ENCODE assay signal across 22 cellular contexts in genomic region chr3:69882560-69882959, GRCh38.
A peak's percentile ranks its signal among the peaks of the same experiment; 100 is the strongest.
DNase-seq lines count a peak whose midpoint lies in the region; ATAC-seq, FAIRE-seq and TF ChIP-seq lines count a peak whose summit lies in the region.
"Had no signal": no experiment of that assay in that cellular context is flagged by ENCODE, and none has a peak within 500 bp of the region (broad histone marks: within the 10 kb centered on the region; RNA-seq: fewer than 3 reads in every experiment).

No MANE protein-coding gene starts in this region.

- H3K36me3 ChIP-seq in kidney epithelial cell (ENCODE audit: control insufficient read depth, insufficient read depth, low read length), result no peaks in the 10 kb centered on the region
- no peaks in the 10 kb centered on the region for H3K36me3 ChIP-seq in neural progenitor cell
- H3K36me3 ChIP-seq: BE2C, HAP-1 had no signal

- H3K4me1 Mint-ChIP-seq in neural progenitor cell (peaks cover 4% of the 10 kb centered on the region), WTC11 (peaks cover 19% of the 10 kb centered on the region)
- H3K4me1 Mint-ChIP-seq: CD4-positive, CD25-positive, alpha-beta regulatory T cell; CD8-positive, alpha-beta memory T cell had no signal

- H3K36me3 Mint-ChIP-seq in neural progenitor cell (no peaks in the 10 kb centered on the region), WTC11 (no peaks in the 10 kb centered on the region)
- H3K36me3 Mint-ChIP-seq in activated naive CD4-positive, alpha-beta T cell treated with anti-CD3 and anti-CD28 coated beads, Interleukin-2, amount 50 U/mL, for 72 hours, result no peaks in the 10 kb centered on the region
- H3K36me3 Mint-ChIP-seq: CD4-positive, CD25-positive, alpha-beta regulatory T cell; CD8-positive, alpha-beta memory T cell had no signal

- H3K4me1 ChIP-seq in A549 (peaks cover 66% of the 10 kb centered on the region), neural progenitor cell (no peaks in the 10 kb centered on the region)
- H3K4me1 ChIP-seq: BE2C had no signal

- H3K4me3 ChIP-seq in A549, result peak overlapping the region; percentile 25; the same call in 1 of the 3 replicates
- H3K4me3 ChIP-seq in kidney epithelial cell (ENCODE audit: low read depth, low read length), result no peak overlapping the region
- H3K4me3 ChIP-seq in neural progenitor cell, result no peak overlapping the region
- H3K4me3 ChIP-seq: GM23248, HAP-1 had no signal

- CTCF ChIA-PET in A549 (lab: Yijun Ruan, JAX), result interaction anchor here (0.5 to 0.8 kb wide), 2 partner anchors 91 to 191 kb away, joined by 3 read pairs; no protein-coding TSS in a partner anchor
- CTCF ChIA-PET in WTC11 (lab: Charles Lee), result no interaction called here

- H3K9me3 ChIP-seq in A549 (no peaks in the 10 kb centered on the region), neural progenitor cell (ENCODE audit: low read depth) (no peaks in the 10 kb centered on the region)
- H3K9me3 ChIP-seq: BE2C, HAP-1 had no signal

- TF ChIP-seq RAD21 in A549 (conservative IDR thresholded peaks at IDR 0.05 in 1 of 2, IDR thresholded peaks at IDR 0.05 in 1 of 2), result no peak

- no peak for FAIRE-seq in A549 (lab: Jason Lieb, UNC)
- FAIRE-seq: GM19239, HTR-8/SVneo had no signal

- H3K27ac Mint-ChIP-seq in neural progenitor cell (no peak overlapping the region), WTC11 (no peak overlapping the region)
- H3K27ac Mint-ChIP-seq in activated naive CD4-positive, alpha-beta T cell treated with anti-CD3 and anti-CD28 coated beads, Interleukin-2, amount 50 U/mL, for 72 hours, result no peak overlapping the region
- H3K27ac Mint-ChIP-seq: CD4-positive, CD25-positive, alpha-beta regulatory T cell; CD8-positive, alpha-beta memory T cell had no signal

- 9% methylated on average over 4 of the region's 4 CpGs for WGBS in A549 (ENCODE audit: missing lambda C conversion rate)

- ATAC-seq in A549, result peak in 1 of 2 experiments; percentile 55; a peak in 2 of 6 replicates
- peak; percentile 46 for ATAC-seq in GM18861 (IDR thresholded peaks at IDR 0.05; ENCODE audit: unreplicated experiment)
- no peak for ATAC-seq in HG03469 (IDR thresholded peaks at IDR 0.05; ENCODE audit: unreplicated experiment)
- no peak for ATAC-seq in activated naive CD4-positive, alpha-beta T cell treated with anti-CD3 and anti-CD28 coated beads, Interleukin-2, amount 50 U/mL, for 72 hours
- no peak for ATAC-seq in WTC11

- peak overlapping the region; percentile 63 for H3K4me2 ChIP-seq in A549
- no peak overlapping the region for H3K4me2 ChIP-seq in neural progenitor cell

- no peak for TF ChIP-seq POLR2A in A549 (IDR thresholded peaks at IDR 0.05; ENCODE audit: low read length)

- TF ChIP-seq CTCF in A549 (IDR thresholded peaks at IDR 0.05) (no peak), kidney epithelial cell (IDR thresholded peaks at IDR 0.05; ENCODE audit: insufficient read depth, low read length, poor library complexity, severe bottlenecking) (no peak), neural progenitor cell (IDR thresholded peaks at IDR 0.05) (no peak), WTC11 (IDR thresholded peaks at IDR 0.05) (no peak)

- no peaks in the 10 kb centered on the region for H4K20me1 ChIP-seq in neural progenitor cell (ENCODE audit: low read depth)

- H3K4me3 Mint-ChIP-seq in neural progenitor cell (no peak overlapping the region), WTC11 (no peak overlapping the region)
- H3K4me3 Mint-ChIP-seq: CD4-positive, CD25-positive, alpha-beta regulatory T cell; CD8-positive, alpha-beta memory T cell had no signal

- DNase-seq in A549 (ENCODE audit: low read depth in 1 of 2, low spot score in 1 of 2) (no peak), kidney epithelial cell (ENCODE audit: low read depth) (peak; percentile 28), neural progenitor cell (ENCODE audit: low spot score) (no peak), NCI-H69 (lab: John Stamatoyannopoulos, UW) (no peak), WTC11 (ENCODE audit: low spot score) (no peak)
- DNase-seq in activated naive CD4-positive, alpha-beta T cell treated with anti-CD3 and anti-CD28 coated beads, Interleukin-2, amount 50 U/mL, for 72 hours (ENCODE audit: low spot score in 2 of 2), result no peak
- DNase-seq: BE2C; C1 segment of cervical spinal cord; CD4-positive, CD25-positive, alpha-beta regulatory T cell; CD8-positive, alpha-beta memory T cell; COR-L47; DMS153; DMS79; GF-D8; GM23248; KG1 had no signal

- no peaks in the 10 kb centered on the region for H3K27me3 ChIP-seq in kidney epithelial cell (ENCODE audit: control insufficient read depth, insufficient read depth, low read length)
- H3K27me3 ChIP-seq in neural progenitor cell, result no peaks in the 10 kb centered on the region
- H3K27me3 ChIP-seq: BE2C had no signal

- H3K27ac ChIP-seq in A549 (peak overlapping the region; percentile 65 to 74; a peak in 5 of 6 replicates), neural progenitor cell (no peak overlapping the region)
- H3K27ac ChIP-seq: 22Rv1, GM23248 had no signal

- H3F3A ChIP-seq in neural progenitor cell (ENCODE audit: low read depth), result no peaks in the 10 kb centered on the region

- H3K79me2 ChIP-seq in neural progenitor cell (ENCODE audit: low read depth), result no peaks in the 10 kb centered on the region

- no peaks in the 10 kb centered on the region for H3K9me3 Mint-ChIP-seq in neural progenitor cell
- no peaks in the 10 kb centered on the region for H3K9me3 Mint-ChIP-seq in activated naive CD4-positive, alpha-beta T cell treated with anti-CD3 and anti-CD28 coated beads, Interleukin-2, amount 50 U/mL, for 72 hours
- no peaks in the 10 kb centered on the region for H3K9me3 Mint-ChIP-seq in WTC11

- H3K27me3 Mint-ChIP-seq in neural progenitor cell (ENCODE audit: insufficient read depth, low read depth) (peaks cover 2% of the 10 kb centered on the region), WTC11 (ENCODE audit: low read depth) (no peaks in the 10 kb centered on the region)
- H3K27me3 Mint-ChIP-seq: CD8-positive, alpha-beta memory T cell had no signal

- H2AFZ ChIP-seq in neural progenitor cell (replicated peaks), result peak overlapping the region; percentile 46
- H2AFZ ChIP-seq: GM23248 had no signal

- POLR2A ChIA-PET in A549 (lab: Yijun Ruan, JAX) (no interaction called here), WTC11 (lab: Charles Lee) (no interaction called here)

- TF ChIP-seq EP300 in A549 (IDR thresholded peaks at IDR 0.05), result no peak

- no peak overlapping the region for H3K9ac ChIP-seq in neural progenitor cell
- H3K9ac ChIP-seq: GM23248 had no signal

TF ChIP-seq in A549, 52 proteins besides CTCF, POLR2A, EP300 and RAD21:
- no peak for TF ChIP-seq RARB (CRISPR knock-in tag; IDR thresholded peaks at IDR 0.05)

TF ChIP-seq in WTC11, 78 proteins besides CTCF, POLR2A, EP300 and RAD21 (continues in another document):
- TF ChIP-seq RELA (CRISPR knock-in tag; IDR thresholded peaks at IDR 0.05; ENCODE audit: borderline replicate concordance) (no peak), ZNF263 (CRISPR knock-in tag; IDR thresholded peaks at IDR 0.05; ENCODE audit: low read depth) (no peak), NR2C2 (CRISPR knock-in tag; IDR thresholded peaks at IDR 0.05) (no peak), ELF4 (CRISPR knock-in tag; IDR thresholded peaks at IDR 0.05; ENCODE audit: low read depth) (no peak), ZMAT4 (CRISPR knock-in tag; IDR thresholded peaks at IDR 0.05) (no peak), TEAD4 (CRISPR knock-in tag; IDR thresholded peaks at IDR 0.05) (no peak), E2F1 (CRISPR knock-in tag; IDR thresholded peaks at IDR 0.05) (no peak), AR (CRISPR knock-in tag; IDR thresholded peaks at IDR 0.05) (no peak), ZNF317 (CRISPR knock-in tag; IDR thresholded peaks at IDR 0.05; ENCODE audit: borderline replicate concordance, low read depth) (no peak)
